ENCODE assay signal across 1 cellular context in genomic region chr22:39490135-39490798, GRCh38.
TF ChIP-seq lines count a peak whose summit lies in the region.

No MANE protein-coding gene starts in this region.

TF ChIP-seq in SK-N-SH, 30 proteins besides CTCF, POLR2A, EP300 and RAD21 (continued from another document):
- TF ChIP-seq USF2 (IDR thresholded peaks at IDR 0.05; ENCODE audit: borderline replicate concordance, low read depth, low read length) (peak; percentile 62; the same call in 1 of the 2 replicates), TCF12 (IDR thresholded peaks at IDR 0.05) (no peak), TEAD4 (IDR thresholded peaks at IDR 0.05; ENCODE audit: borderline replicate concordance, insufficient read depth) (no peak), TAF1 (IDR thresholded peaks at IDR 0.05; ENCODE audit: borderline replicate concordance, low read depth, low read length) (no peak), SMC3 (IDR thresholded peaks at IDR 0.05; ENCODE audit: low read depth, low read length) (no peak), YY1 (IDR thresholded peaks at IDR 0.05; ENCODE audit: low read depth) (peak; percentile 80), ZBTB33 (IDR thresholded peaks at IDR 0.05; ENCODE audit: borderline replicate concordance, low read depth) (no peak), RXRA (IDR thresholded peaks at IDR 0.05; ENCODE audit: borderline replicate concordance, low read depth) (no peak), FOXM1 (IDR thresholded peaks at IDR 0.05; ENCODE audit: low read depth) (no peak), ELF1 (IDR thresholded peaks at IDR 0.05) (no peak)
- TF ChIP-seq, protein P1, sequence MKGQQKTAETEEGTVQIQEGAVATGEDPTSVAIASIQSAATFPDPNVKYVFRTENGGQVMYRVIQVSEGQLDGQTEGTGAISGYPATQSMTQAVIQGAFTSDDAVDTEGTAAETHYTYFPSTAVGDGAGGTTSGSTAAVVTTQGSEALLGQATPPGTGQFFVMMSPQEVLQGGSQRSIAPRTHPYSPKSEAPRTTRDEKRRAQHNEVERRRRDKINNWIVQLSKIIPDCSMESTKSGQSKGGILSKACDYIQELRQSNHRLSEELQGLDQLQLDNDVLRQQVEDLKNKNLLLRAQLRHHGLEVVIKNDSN (IDR thresholded peaks at IDR 0.05; ENCODE audit: borderline replicate concordance, low read depth): peak; percentile 94
- TF ChIP-seq, protein P2, sequence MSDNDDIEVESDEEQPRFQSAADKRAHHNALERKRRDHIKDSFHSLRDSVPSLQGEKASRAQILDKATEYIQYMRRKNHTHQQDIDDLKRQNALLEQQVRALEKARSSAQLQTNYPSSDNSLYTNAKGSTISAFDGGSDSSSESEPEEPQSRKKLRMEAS (IDR thresholded peaks at IDR 0.05; ENCODE audit: low read depth): no peak
